In the genomic region with DNA sequence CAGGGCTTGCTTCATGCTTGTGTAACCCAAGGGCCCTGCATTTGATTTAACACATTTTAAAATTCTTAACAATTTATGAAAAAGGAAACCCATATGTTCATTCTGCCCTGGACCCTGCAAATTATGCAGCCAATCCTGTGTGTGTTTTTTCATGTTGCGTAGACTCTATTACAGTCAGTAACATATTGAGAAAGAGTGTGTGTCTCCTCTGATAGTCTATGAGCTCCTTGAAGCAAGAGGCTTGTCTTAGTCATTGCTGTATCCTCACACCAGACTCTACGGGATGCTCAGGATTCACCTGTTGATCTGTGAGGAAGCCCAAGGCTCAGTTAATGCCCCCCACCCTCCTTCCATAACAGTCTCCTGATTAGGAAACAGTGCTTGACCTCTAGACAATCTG, we compare ENCODE assay signal across 11 cellular contexts.
A peak's percentile ranks its signal among the peaks of the same experiment; 100 is the strongest.
DNase-seq lines count a peak whose midpoint lies in the region; ATAC-seq and TF ChIP-seq lines count a peak whose summit lies in the region.
"Had no signal": no experiment of that assay in that cellular context is flagged by ENCODE, and none has a peak within 500 bp of the region (broad histone marks: within the 10 kb centered on the region; RNA-seq: fewer than 3 reads in every experiment).

No MANE protein-coding gene starts in this region.

- CTCF ChIA-PET in activated naive CD4-positive, alpha-beta T cell treated with anti-CD3 and anti-CD28 coated beads, Interleukin-2, amount 10 ng/mL, durations not matched to agents 7 days and 5 days (lab: Charles Lee) = interaction anchor here (0.8 kb wide), 1 partner anchor 9 kb away, joined by 4 read pairs; no protein-coding TSS in a partner anchor
- CTCF ChIA-PET in activated CD8-positive, alpha-beta T cell treated with anti-CD3 and anti-CD28 coated beads for 36 hours (lab: Charles Lee) = interaction anchor here (1.1 kb wide), 1 partner anchor 36 kb away, joined by 3 read pairs; no protein-coding TSS in a partner anchor

- H3K4me3 Mint-ChIP-seq in activated naive CD4-positive, alpha-beta T cell treated with anti-CD3 and anti-CD28 coated beads, Interleukin-2, amount 10 ng/mL, durations not matched to agents 7 days and 5 days = no peak overlapping the region
- H3K4me3 Mint-ChIP-seq in activated CD8-positive, alpha-beta T cell treated with anti-CD3 and anti-CD28 coated beads for 36 hours = no peak overlapping the region
- peak overlapping the region in 1 of 2 donors; percentile 2 for H3K4me3 Mint-ChIP-seq in stimulated activated naive B cell treated with anti-CD40 and anti-IgM and Interleukin-4, amounts not matched to agents 10 μg/mL and 1 μg/mL and 100 μg/mL, for 72 hours

- peaks cover 15% of the 10 kb centered on the region for H3K36me3 Mint-ChIP-seq in activated naive CD4-positive, alpha-beta T cell treated with anti-CD3 and anti-CD28 coated beads, Interleukin-2, amount 10 ng/mL, durations not matched to agents 7 days and 5 days
- peaks cover 5% of the 10 kb centered on the region for H3K36me3 Mint-ChIP-seq in activated CD8-positive, alpha-beta T cell treated with anti-CD3 and anti-CD28 coated beads for 36 hours (ENCODE audit: low read depth)
- H3K36me3 Mint-ChIP-seq in stimulated activated naive B cell treated with anti-CD40 and anti-IgM and Interleukin-4, amounts not matched to agents 10 μg/mL and 1 μg/mL and 100 μg/mL, for 72 hours = no peaks in the 10 kb centered on the region

- no peak for DNase-seq in activated naive CD4-positive, alpha-beta T cell treated with anti-CD3 and anti-CD28 coated beads, Interleukin-2, amount 10 ng/mL, durations not matched to agents 7 days and 5 days
- no peak for DNase-seq in activated naive CD4-positive, alpha-beta T cell (lab: John Stamatoyannopoulos, UW)
- no peak for DNase-seq in activated CD8-positive, alpha-beta T cell treated with anti-CD3 and anti-CD28 coated beads for 36 hours
- DNase-seq in stimulated activated naive B cell treated with anti-CD40 and anti-IgM and Interleukin-4, amounts not matched to agents 10 μg/mL and 1 μg/mL and 100 μg/mL, for 72 hours = no peak
- DNase-seq in NCI-H510A (lab: John Stamatoyannopoulos, UW) = no peak
- DNase-seq: NCI-H510A treated with DMSO at 0.1 percent for 48 hours, uterus had no signal

- no peak for TF ChIP-seq CTCF in activated CD8-positive, alpha-beta T cell treated with anti-CD3 and anti-CD28 coated beads for 36 hours (IDR thresholded peaks at IDR 0.05)

- peak overlapping the region; percentile 95 for H3K27ac ChIP-seq in KOPT-K1 (ENCODE audit: low read depth, low read length, poor library complexity, severe bottlenecking)
- H3K27ac ChIP-seq: SK-N-MC, uterus had no signal

- ATAC-seq in activated CD8-positive, alpha-beta T cell treated with anti-CD3 and anti-CD28 coated beads for 36 hours = peak; percentile 10
- ATAC-seq in stimulated activated naive B cell treated with anti-CD40 and anti-IgM and Interleukin-4, amounts not matched to agents 10 μg/mL and 1 μg/mL and 100 μg/mL, for 72 hours (replicated peaks) = peak; percentile 4 to 7
- ATAC-seq in GM21576 (IDR thresholded peaks at IDR 0.05; ENCODE audit: unreplicated experiment) = no peak
- no peak for ATAC-seq in GM21515 (IDR thresholded peaks at IDR 0.05; ENCODE audit: unreplicated experiment)

- H3K27me3 Mint-ChIP-seq in activated naive CD4-positive, alpha-beta T cell treated with anti-CD3 and anti-CD28 coated beads, Interleukin-2, amount 10 ng/mL, durations not matched to agents 7 days and 5 days = no peaks in the 10 kb centered on the region
- no peaks in the 10 kb centered on the region for H3K27me3 Mint-ChIP-seq in activated CD8-positive, alpha-beta T cell treated with anti-CD3 and anti-CD28 coated beads for 36 hours
- H3K27me3 Mint-ChIP-seq in stimulated activated naive B cell treated with anti-CD40 and anti-IgM and Interleukin-4, amounts not matched to agents 10 μg/mL and 1 μg/mL and 100 μg/mL, for 72 hours = no peaks in the 10 kb centered on the region

- intact Hi-C loops in activated CD8-positive, alpha-beta T cell treated with anti-CD3 and anti-CD28 coated beads for 36 hours (cut with micrococcal nuclease) = loop anchor here (5.0 to 10.0 kb wide), 3 partner anchors 40 to 180 kb away; a partner anchor contains a TSS

- POLR2A ChIA-PET in activated CD8-positive, alpha-beta T cell treated with anti-CD3 and anti-CD28 coated beads for 36 hours (lab: Charles Lee) = interaction anchor here (0.6 to 1.1 kb wide), 2 partner anchors 17 to 1593 kb away, joined by 3 read pairs; no protein-coding TSS in a partner anchor

- no peaks in the 10 kb centered on the region for H3K9me3 ChIP-seq in KOPT-K1 (ENCODE audit: insufficient read depth, low read length, poor library complexity, severe bottlenecking)
- H3K9me3 ChIP-seq: uterus had no signal

- H3K36me3 ChIP-seq in KOPT-K1 (ENCODE audit: insufficient read depth, low read length) = no peaks in the 10 kb centered on the region
- H3K36me3 ChIP-seq: uterus had no signal

- no peaks in the 10 kb centered on the region for H3K9me3 Mint-ChIP-seq in activated naive CD4-positive, alpha-beta T cell treated with anti-CD3 and anti-CD28 coated beads, Interleukin-2, amount 10 ng/mL, durations not matched to agents 7 days and 5 days
- H3K9me3 Mint-ChIP-seq in activated CD8-positive, alpha-beta T cell treated with anti-CD3 and anti-CD28 coated beads for 36 hours = peaks cover 3% of the 10 kb centered on the region
- H3K9me3 Mint-ChIP-seq in stimulated activated naive B cell treated with anti-CD40 and anti-IgM and Interleukin-4, amounts not matched to agents 10 μg/mL and 1 μg/mL and 100 μg/mL, for 72 hours = peaks cover 0 to 3% of the 10 kb centered on the region in 2 donors

- H3K27ac Mint-ChIP-seq in activated naive CD4-positive, alpha-beta T cell treated with anti-CD3 and anti-CD28 coated beads, Interleukin-2, amount 10 ng/mL, durations not matched to agents 7 days and 5 days = peak overlapping the region; percentile 96
- peak overlapping the region; percentile 88 for H3K27ac Mint-ChIP-seq in activated CD8-positive, alpha-beta T cell treated with anti-CD3 and anti-CD28 coated beads for 36 hours
- peak overlapping the region; percentile 72 for H3K27ac Mint-ChIP-seq in stimulated activated naive B cell treated with anti-CD40 and anti-IgM and Interleukin-4, amounts not matched to agents 10 μg/mL and 1 μg/mL and 100 μg/mL, for 72 hours

- peaks cover 74% of the 10 kb centered on the region for H3K4me1 Mint-ChIP-seq in activated naive CD4-positive, alpha-beta T cell treated with anti-CD3 and anti-CD28 coated beads, Interleukin-2, amount 10 ng/mL, durations not matched to agents 7 days and 5 days
- H3K4me1 Mint-ChIP-seq in activated CD8-positive, alpha-beta T cell treated with anti-CD3 and anti-CD28 coated beads for 36 hours (ENCODE audit: low read depth) = peaks cover 77% of the 10 kb centered on the region
- H3K4me1 Mint-ChIP-seq in stimulated activated naive B cell treated with anti-CD40 and anti-IgM and Interleukin-4, amounts not matched to agents 10 μg/mL and 1 μg/mL and 100 μg/mL, for 72 hours = peaks cover 36 to 65% of the 10 kb centered on the region in 2 donors

Comparison
In these comparisons a context has a peak if more than half of its experiments do, and no peak if none do; other contexts are left out.
1. ATAC-seq: peak in activated CD8-positive, alpha-beta T cell treated with anti-CD3 and anti-CD28 coated beads for 36 hours (single experiment) and stimulated activated naive B cell treated with anti-CD40 and anti-IgM and Interleukin-4, amounts not matched to agents 10 μg/mL and 1 μg/mL and 100 μg/mL, for 72 hours (2 of 2); none in GM21576 (single experiment) and GM21515 (single experiment).
2. Peak in every context shown above with its lines, with median percentiles within 50 percentile points of each other: H3K27ac Mint-ChIP-seq.